ENCODE assay signal across 9 cellular contexts in the genomic region with DNA sequence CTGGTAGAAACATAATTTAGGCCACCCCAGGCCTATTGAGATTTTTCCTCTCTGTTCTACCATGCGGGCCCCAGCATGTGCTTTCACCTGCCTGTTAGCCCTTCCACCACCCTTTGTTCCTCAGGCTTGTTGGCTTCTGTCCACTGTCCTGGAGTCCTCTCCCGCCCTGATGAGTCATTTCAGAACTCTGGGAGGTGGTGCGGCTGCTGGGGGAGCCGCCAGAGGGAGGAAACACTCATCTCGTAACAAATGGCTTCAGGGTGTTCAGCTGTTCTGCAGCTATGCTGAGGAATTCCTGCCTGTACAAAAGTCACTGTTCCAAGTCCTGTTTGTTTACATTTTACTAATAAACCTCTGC. TPM values are rescaled to one million over a fixed set of nuclear protein-coding genes. Genes with fewer than 3 reads are reported as not detected.
DNase-seq lines count a peak whose midpoint lies in the region; ATAC-seq and TF ChIP-seq lines count a peak whose summit lies in the region.
"Had no signal": no experiment of that assay in that cellular context is flagged by ENCODE, and none has a peak within 500 bp of the region (broad histone marks: within the 10 kb centered on the region; RNA-seq: fewer than 3 reads in every experiment).

No MANE protein-coding gene starts in this region.

- no peaks in the 10 kb centered on the region for H3K36me3 Mint-ChIP-seq in activated T-helper 2 cell treated with anti-CD3 and anti-CD28 coated beads, Interferon-gamma antibody, Interleukin-2, Interleukin-4, amounts not matched to agents 10 μg/mL and 5 μg/mL and 100 μg/mL, durations not matched to agents 14 hours and 24 hours and 36 hours (ENCODE audit: low read depth)

- no peaks in the 10 kb centered on the region for H3K4me1 Mint-ChIP-seq in activated T-helper 2 cell treated with anti-CD3 and anti-CD28 coated beads, Interferon-gamma antibody, Interleukin-2, Interleukin-4, amounts not matched to agents 10 μg/mL and 5 μg/mL and 100 μg/mL, durations not matched to agents 14 hours and 24 hours and 36 hours (ENCODE audit: low read depth)

- DNase-seq in COR-L47 (lab: John Stamatoyannopoulos, UW) (peak; percentile 71), NCI-H2029 treated with DMSO at 0.1 percent for 48 hours (lab: John Stamatoyannopoulos, UW) (peak; percentile 6), T47D (ENCODE audit: low read depth in 1 of 2, low spot score in 1 of 2) (peak; percentile 14 to 76), kidney glomerular epithelial cell (lab: John Stamatoyannopoulos, UW) (peak; percentile 94), superior temporal gyrus (ENCODE audit: extremely low spot score) (peak; percentile 74), erythroblast (lab: John Stamatoyannopoulos, UW) (no peak)
- DNase-seq in activated T-helper 2 cell treated with anti-CD3 and anti-CD28 coated beads, Interferon-gamma antibody, Interleukin-2, Interleukin-4, amounts not matched to agents 10 μg/mL and 5 μg/mL and 100 μg/mL, durations not matched to agents 14 hours and 24 hours and 36 hours (ENCODE audit: low spot score): no peak

- H3K9me3 Mint-ChIP-seq in activated T-helper 2 cell treated with anti-CD3 and anti-CD28 coated beads, Interferon-gamma antibody, Interleukin-2, Interleukin-4, amounts not matched to agents 10 μg/mL and 5 μg/mL and 100 μg/mL, durations not matched to agents 14 hours and 24 hours and 36 hours: no peaks in the 10 kb centered on the region

- in situ Hi-C loops in T47D (cut with HindIII; ENCODE audit: low pct_unique_long_range_greater_than_20kb, low sequenced_read_pairs): no loop called here

- H3K4me3 Mint-ChIP-seq in activated T-helper 2 cell treated with anti-CD3 and anti-CD28 coated beads, Interferon-gamma antibody, Interleukin-2, Interleukin-4, amounts not matched to agents 10 μg/mL and 5 μg/mL and 100 μg/mL, durations not matched to agents 14 hours and 24 hours and 36 hours (ENCODE audit: low read depth): no peak overlapping the region

- ATAC-seq in HG02759 (IDR thresholded peaks at IDR 0.05; ENCODE audit: unreplicated experiment): no peak

- no peak for TF ChIP-seq POLR2A in erythroblast (IDR thresholded peaks at IDR 0.05; ENCODE audit: low read length)

- no peak overlapping the region for H3K27ac Mint-ChIP-seq in activated T-helper 2 cell treated with anti-CD3 and anti-CD28 coated beads, Interferon-gamma antibody, Interleukin-2, Interleukin-4, amounts not matched to agents 10 μg/mL and 5 μg/mL and 100 μg/mL, durations not matched to agents 14 hours and 24 hours and 36 hours

- intact Hi-C loops in activated T-helper 2 cell treated with anti-CD3 and anti-CD28 coated beads, Interferon-gamma antibody, Interleukin-2, Interleukin-4, amounts not matched to agents 10 μg/mL and 5 μg/mL and 100 μg/mL, durations not matched to agents 14 hours and 24 hours and 36 hours (cut with micrococcal nuclease): no loop called here

- H3K27me3 Mint-ChIP-seq in activated T-helper 2 cell treated with anti-CD3 and anti-CD28 coated beads, Interferon-gamma antibody, Interleukin-2, Interleukin-4, amounts not matched to agents 10 μg/mL and 5 μg/mL and 100 μg/mL, durations not matched to agents 14 hours and 24 hours and 36 hours (ENCODE audit: low read depth): no peaks in the 10 kb centered on the region

RNA-seq across cellular contexts. Expression of gene LRTM1, which starts 36.3 kb away (rescaled TPM):
- total RNA-seq in activated T-helper 2 cell treated with anti-CD3 and anti-CD28 coated beads, Interferon-gamma antibody, Interleukin-2, Interleukin-4, amounts not matched to agents 10 μg/mL and 5 μg/mL and 100 μg/mL, durations not matched to agents 14 hours and 24 hours and 36 hours: not detected in 2 replicates
- total RNA-seq: dermis microvascular lymphatic vessel endothelial cell had no signal

Comparison
In these comparisons a context has a peak if more than half of its experiments do, and no peak if none do; other contexts are left out.
1. DNase-seq: peak in COR-L47 (single experiment), NCI-H2029 treated with DMSO at 0.1 percent for 48 hours (single experiment), T47D (2 of 2), kidney glomerular epithelial cell (single experiment) and superior temporal gyrus (single experiment); none in activated T-helper 2 cell treated with anti-CD3 and anti-CD28 coated beads, Interferon-gamma antibody, Interleukin-2, Interleukin-4, amounts not matched to agents 10 μg/mL and 5 μg/mL and 100 μg/mL, durations not matched to agents 14 hours and 24 hours and 36 hours (single experiment) and erythroblast (0 of 2).